ENCODE assay signal across 28 cellular contexts in genomic region chr20:12345978-12346377, GRCh38.
"Had no signal": no experiment of that assay in that cellular context is flagged by ENCODE, and none has a peak within 500 bp of the region (broad histone marks: within the 10 kb centered on the region; RNA-seq: fewer than 3 reads in every experiment).

No MANE protein-coding gene starts in this region.

- ATAC-seq: left colon; left lung; lower lobe of right lung; natural killer cell; sciatic nerve; stimulated activated naive B cell treated with anti-CD40 and anti-IgM and Interleukin-4, amounts not matched to agents 10 μg/mL and 1 μg/mL and 100 μg/mL, for 72 hours; stimulated activated naive CD8-positive, alpha-beta T cell treated with anti-CD3 and anti-CD28 coated beads, Interleukin-15, Interleukin-2, amounts not matched to agents 100 U/mL and 50 U/mL, for 24 hours; upper lobe of right lung had no signal

- H3K27me3 ChIP-seq: left lung, neural progenitor cell, neutrophil, right atrium auricular region, stomach, testis, thyroid gland, transverse colon, upper lobe of right lung had no signal

- H3K79me2 ChIP-seq: parathyroid adenoma had no signal

- H3K9ac ChIP-seq: neural progenitor cell, parathyroid adenoma had no signal

- H3K9me3 ChIP-seq: left lung, lower lobe of right lung, neutrophil, right atrium auricular region, stomach, testis, thyroid gland, transverse colon, upper lobe of right lung had no signal

- DNase-seq: hippocampal formation; kidney; left colon; left lung; lower lobe of right lung; mammary epithelial cell; mesenchymal stem cell; naive B cell; natural killer cell; nephron progenitor cell; occipital lobe; stimulated activated CD4-positive, alpha-beta T cell treated with anti-CD3 and anti-CD28 coated beads, Interleukin-12 subunit alpha, Interleukin-12 subunit beta, amount 100 ng/mL, for 4 hours; stimulated activated CD4-positive, alpha-beta T cell treated with anti-CD3 and anti-CD28 coated beads, Interleukin-15, amount 100 ng/mL, for 24 hours; stimulated activated CD4-positive, alpha-beta T cell treated with anti-CD3 and anti-CD28 coated beads, Interleukin-2, amount 100 ng/mL, for 24 hours; stimulated activated CD4-positive, alpha-beta T cell treated with anti-CD3 and anti-CD28 coated beads, Interleukin-4, amount 100 ng/mL, for 1 hour; stimulated activated naive B cell treated with anti-CD40 and anti-IgM and Interleukin-4, amounts not matched to agents 10 μg/mL and 1 μg/mL and 100 μg/mL, for 72 hours; stimulated activated naive CD8-positive, alpha-beta T cell treated with anti-CD3 and anti-CD28 coated beads, Interleukin-15, Interleukin-2, amounts not matched to agents 100 U/mL and 50 U/mL, for 24 hours; stomach; testis; thyroid gland; transverse colon; upper lobe of right lung had no signal

- H3K4me2 ChIP-seq: neural progenitor cell had no signal

- H3K36me3 ChIP-seq: left lung, lower lobe of right lung, neural progenitor cell, neutrophil, right atrium auricular region, stomach, thyroid gland, transverse colon, upper lobe of right lung had no signal

- H2AFZ ChIP-seq: neural progenitor cell, parathyroid adenoma had no signal

- H3K4me1 ChIP-seq: left lung, lower lobe of right lung, parathyroid adenoma, right atrium auricular region, stomach, testis, thyroid gland, transverse colon, upper lobe of right lung had no signal

- H3K4me3 ChIP-seq: left lung, lower lobe of right lung, neural progenitor cell, right atrium auricular region, skin epidermis, stomach, testis, thyroid gland, transverse colon, upper lobe of right lung had no signal

- H3K27ac ChIP-seq: left lung, lower lobe of right lung, neural progenitor cell, neutrophil, parathyroid adenoma, right atrium auricular region, skin epidermis, stomach, testis, thyroid gland, transverse colon, upper lobe of right lung had no signal
